In genomic region chr7:2554654-2555053, GRCh38 we compare ENCODE assay signal across 8 cellular contexts. TPM values are rescaled to one million over a fixed set of nuclear protein-coding genes. Genes with fewer than 3 reads are reported as not detected.
DNase-seq lines count a peak whose midpoint lies in the region; ATAC-seq lines count a peak whose summit lies in the region.

No MANE protein-coding gene starts in this region.

- no peak for ATAC-seq in central memory CD8-positive, alpha-beta T cell (replicated peaks; ENCODE audit: extremely low read depth, poor library complexity, severe bottlenecking)
- ATAC-seq in HG03460 (IDR thresholded peaks at IDR 0.05; ENCODE audit: unreplicated experiment) (no peak), GM18861 (IDR thresholded peaks at IDR 0.05; ENCODE audit: unreplicated experiment) (no peak)

- H3K4me1 Mint-ChIP-seq in central memory CD8-positive, alpha-beta T cell, result peaks cover 24% of the 10 kb centered on the region

- peaks cover 22% of the 10 kb centered on the region for H4K20me1 ChIP-seq in BLaER1

- peak overlapping the region; percentile 100 for H3K4me2 ChIP-seq in BLaER1

- no peaks in the 10 kb centered on the region for H3K27me3 Mint-ChIP-seq in central memory CD8-positive, alpha-beta T cell

- H3K9ac ChIP-seq in BLaER1, result peak overlapping the region; percentile 100
- H3K9ac ChIP-seq in muscle layer of colon (ENCODE audit: low read length), result peak overlapping the region; percentile 57

- no peaks in the 10 kb centered on the region for H3K9me3 Mint-ChIP-seq in central memory CD8-positive, alpha-beta T cell

- H3K9me3 ChIP-seq in BLaER1 (no peaks in the 10 kb centered on the region), muscle layer of colon (ENCODE audit: low read length) (no peaks in the 10 kb centered on the region)

- H3K36me3 ChIP-seq in BLaER1 (peaks cover 38% of the 10 kb centered on the region), muscle layer of colon (ENCODE audit: insufficient read depth, low read length) (peaks cover 6% of the 10 kb centered on the region)

- H3K4me1 ChIP-seq in BLaER1 (peaks cover 72% of the 10 kb centered on the region), muscle layer of colon (ENCODE audit: insufficient read depth, low read length) (peaks cover 26% of the 10 kb centered on the region)

- peak overlapping the region; percentile 85 for H3K27ac Mint-ChIP-seq in central memory CD8-positive, alpha-beta T cell (ENCODE audit: low read depth)

- peak; percentile 63 for DNase-seq in HuH-7.5 (ENCODE audit: low spot score)
- no peak for DNase-seq in central memory CD8-positive, alpha-beta T cell (ENCODE audit: low spot score in 2 of 2)
- DNase-seq in G401 (ENCODE audit: low spot score), result no peak
- DNase-seq in NCI-H146 treated with DMSO at 0.1 percent for 48 hours (lab: John Stamatoyannopoulos, UW; ENCODE audit: unreplicated experiment), result no peak

- H3K36me3 Mint-ChIP-seq in central memory CD8-positive, alpha-beta T cell (ENCODE audit: insufficient read depth), result peaks cover 22% of the 10 kb centered on the region

- peak overlapping the region; percentile 74 for H3K4me3 ChIP-seq in BLaER1
- peak overlapping the region; percentile 80 to 93 for H3K4me3 ChIP-seq in muscle layer of colon (ENCODE audit: low read depth in 1 of 2, low read length in 2 of 2)

- H3K27me3 ChIP-seq in BLaER1 (no peaks in the 10 kb centered on the region), muscle layer of colon (ENCODE audit: control insufficient read depth in 1 of 2, insufficient read depth in 2 of 2, low read length in 2 of 2) (no peaks in the 10 kb centered on the region)

- H3K27ac ChIP-seq in BLaER1 (peak overlapping the region; percentile 100), muscle layer of colon (ENCODE audit: low read depth, low read length) (peak overlapping the region; percentile 52)

- in situ Hi-C loops in G401 (cut with HindIII; ENCODE audit: low sequenced_read_pairs), result no loop called here

- peak overlapping the region; percentile 89 for H3K4me3 Mint-ChIP-seq in central memory CD8-positive, alpha-beta T cell

RNA-seq across cellular contexts. Expression of gene BRAT1, which starts 0.7 kb away (rescaled TPM):
- total RNA-seq in G401 (2014; rRNA removed; shearing (Covaris generic)), result 87.3 and 104 TPM in 2 replicates

RNA-seq across cellular contexts. Expression of gene IQCE, which starts 4.1 kb away (rescaled TPM):
- total RNA-seq in G401 (2014; rRNA removed; shearing (Covaris generic)), result 21.6 and 32.9 TPM in 2 replicates

RNA-seq across cellular contexts. Expression of gene LFNG, which starts 35.1 kb away (rescaled TPM):
- 3.4 and 5.6 TPM in 2 replicates for total RNA-seq in G401 (2014; rRNA removed; shearing (Covaris generic))
